ENCODE assay signal across 8 cellular contexts in genomic region chr13:87274209-87274819, GRCh38.
DNase-seq lines count a peak whose midpoint lies in the region; TF ChIP-seq lines count a peak whose summit lies in the region.

No MANE protein-coding gene starts in this region.

- H3K9me2 ChIP-seq in SU-DHL-6 (replicated peaks; ENCODE audit: insufficient read depth, low read length) = no peaks in the 10 kb centered on the region

- in situ Hi-C loops in transverse colon (cut with MboI; ENCODE audit: low pct_ligation_motif_present in 1 of 4, low pct_unique_long_range_greater_than_20kb in 1 of 4, low sequenced_read_pairs in 3 of 4) = no loop called here

- H3K9ac ChIP-seq in SU-DHL-6 (ENCODE audit: low read length) = no peak overlapping the region

- no peak overlapping the region for H3K4me3 ChIP-seq in A673 (ENCODE audit: low read depth, low read length, poor library complexity, severe bottlenecking)
- no peak overlapping the region for H3K4me3 ChIP-seq in SU-DHL-6 (ENCODE audit: insufficient read depth, low read length, poor library complexity, severe bottlenecking)
- no peak overlapping the region for H3K4me3 ChIP-seq in transverse colon
- H3K4me3 ChIP-seq in osteoblast (ENCODE audit: insufficient read depth, low read length) = no peak overlapping the region

- TF ChIP-seq CTCF in A673 (conservative IDR thresholded peaks at IDR 0.05; ENCODE audit: low read depth, low read length) = peak; percentile 77
- TF ChIP-seq CTCF in SU-DHL-6 (IDR thresholded peaks at IDR 0.05; ENCODE audit: insufficient read depth, low read length, poor library complexity, severe bottlenecking) = peak; percentile 62
- TF ChIP-seq CTCF in transverse colon (IDR thresholded peaks at IDR 0.05) = peak in 4 of 5 experiments; percentile 22 to 54 (median 33)
- no peak for TF ChIP-seq CTCF in osteoblast (IDR thresholded peaks at IDR 0.05; ENCODE audit: extremely low read depth, low read depth, low read length)

- H3K4me1 ChIP-seq in A673 (ENCODE audit: insufficient read depth, low read length, poor library complexity, severe bottlenecking) (no peaks in the 10 kb centered on the region), transverse colon (no peaks in the 10 kb centered on the region), osteoblast (ENCODE audit: insufficient read depth, low read length) (no peaks in the 10 kb centered on the region)

- no peak for TF ChIP-seq POLR2A in transverse colon (IDR thresholded peaks at IDR 0.05)

- CTCF ChIA-PET in A673 (lab: Charles Lee) = interaction anchor here (0.5 to 1.3 kb wide), 3 partner anchors 252 to 747 kb away, joined by 3 to 14 read pairs (median 6); no protein-coding TSS in a partner anchor

- H2AFZ ChIP-seq in SU-DHL-6 (ENCODE audit: low read depth, low read length, severe bottlenecking) = no peak overlapping the region
- no peak overlapping the region for H2AFZ ChIP-seq in osteoblast (ENCODE audit: low read length)

- POLR2A ChIA-PET in A673 (lab: Charles Lee; ENCODE audit: low non-redundant PET) = interaction anchor here (0.6 kb wide), 1 partner anchor 21 kb away, joined by 3 read pairs; no protein-coding TSS in a partner anchor

- H4K20me1 ChIP-seq in SU-DHL-6 (ENCODE audit: low read depth, low read length) (no peaks in the 10 kb centered on the region), osteoblast (ENCODE audit: insufficient read depth, low read length) (no peaks in the 10 kb centered on the region)

- H3K79me2 ChIP-seq in SU-DHL-6 (ENCODE audit: insufficient read depth, low read length) (no peaks in the 10 kb centered on the region), osteoblast (ENCODE audit: insufficient read depth, low read length) (no peaks in the 10 kb centered on the region)

- intact Hi-C loops in A673 (cut with micrococcal nuclease; ENCODE audit: unreplicated experiment) = loop anchor here (2.0 to 10.0 kb wide), 3 partner anchors 390 to 1190 kb away; no protein-coding TSS in a partner anchor
- intact Hi-C loops in transverse colon (cut with DNase I; ENCODE audit: low total_unique reads) = no loop called here

- H3K9me3 ChIP-seq in A673 (ENCODE audit: low read depth, low read length, poor library complexity, severe bottlenecking) (no peaks in the 10 kb centered on the region), SU-DHL-6 (ENCODE audit: insufficient read depth, low read length) (no peaks in the 10 kb centered on the region), transverse colon (no peaks in the 10 kb centered on the region), osteoblast (ENCODE audit: low read depth, low read length) (peaks cover 2% of the 10 kb centered on the region)

- DNase-seq in A673 (ENCODE audit: low spot score) (peak; percentile 60), GM03348 (ENCODE audit: low spot score) (peak; percentile 26), NAMALWA (ENCODE audit: low spot score) (peak; percentile 78), glomerular visceral epithelial cell (ENCODE audit: extremely low spot score) (peak; percentile 62), transverse colon (peak; percentile 17), osteoblast (ENCODE audit: insufficient read length, low spot score, missing footprints) (no peak), HuH-7.5 (ENCODE audit: low spot score) (no peak)

- H3K4me2 ChIP-seq in SU-DHL-6 (ENCODE audit: low read depth, low read length, poor library complexity, severe bottlenecking) = no peak overlapping the region
- no peak overlapping the region for H3K4me2 ChIP-seq in osteoblast (ENCODE audit: insufficient read depth, low read length)

- H3F3A ChIP-seq in SU-DHL-6 (ENCODE audit: insufficient read depth) = no peaks in the 10 kb centered on the region

- no peaks in the 10 kb centered on the region for H3K27me3 ChIP-seq in A673 (replicated peaks; ENCODE audit: insufficient read depth, low read depth, low read length, poor library complexity)
- H3K27me3 ChIP-seq in SU-DHL-6 (ENCODE audit: low read length) = no peaks in the 10 kb centered on the region
- H3K27me3 ChIP-seq in transverse colon = no peaks in the 10 kb centered on the region
- no peaks in the 10 kb centered on the region for H3K27me3 ChIP-seq in osteoblast (ENCODE audit: insufficient read depth, low read length)

- BruUV-seq in A673 (replicated peaks; lab: Mats Ljungman, UMichigan) = no TSS peak

- H3K36me3 ChIP-seq in A673 (ENCODE audit: insufficient read depth, low read length, poor library complexity, severe bottlenecking) (no peaks in the 10 kb centered on the region), SU-DHL-6 (ENCODE audit: low read length) (no peaks in the 10 kb centered on the region), transverse colon (no peaks in the 10 kb centered on the region), osteoblast (ENCODE audit: insufficient read depth, low read length) (no peaks in the 10 kb centered on the region)

- no peak for TF ChIP-seq EP300 in transverse colon (IDR thresholded peaks at IDR 0.05; ENCODE audit: low read depth)

- WGBS in transverse colon (ENCODE audit: low coverage in 1 of 2), 2 donors = 0% methylated on average over 1 of the region's 1 CpG

- H3K27ac ChIP-seq in A673 (ENCODE audit: low read depth, low read length, poor library complexity, severe bottlenecking) (no peak overlapping the region), SU-DHL-6 (ENCODE audit: low read depth, low read length) (no peak overlapping the region), transverse colon (no peak overlapping the region), osteoblast (ENCODE audit: low read depth, low read length) (no peak overlapping the region)

Comparison
In these comparisons a context has a peak if more than half of its experiments do, and no peak if none do; other contexts are left out.
1. DNase-seq: peak in A673 (single experiment), GM03348 (single experiment), NAMALWA (single experiment), glomerular visceral epithelial cell (single experiment) and transverse colon (single experiment); none in osteoblast (single experiment) and HuH-7.5 (single experiment).